ENCODE assay signal across 8 cellular contexts in genomic region chr4:87073570-87074470, GRCh38.
DNase-seq lines count a peak whose midpoint lies in the region; ATAC-seq and TF ChIP-seq lines count a peak whose summit lies in the region.

No MANE protein-coding gene starts in this region.

- no peaks in the 10 kb centered on the region for H3K9me3 Mint-ChIP-seq in stimulated activated naive CD8-positive, alpha-beta T cell treated with anti-CD3 and anti-CD28 coated beads, Interleukin-15, amount 100 ng/mL, for 72 hours

- peak; percentile 92 for ATAC-seq in GM19468 (IDR thresholded peaks at IDR 0.05; ENCODE audit: extremely low read depth, unreplicated experiment)
- ATAC-seq in stimulated activated naive CD8-positive, alpha-beta T cell treated with anti-CD3 and anti-CD28 coated beads, Interleukin-15, amount 100 ng/mL, for 72 hours, result peak; percentile 95

- no peaks in the 10 kb centered on the region for H3K36me3 ChIP-seq in mesodermal cell (ENCODE audit: control insufficient read depth, insufficient read depth, low read length)

- DNase-seq in COLO829 (ENCODE audit: low spot score), result peak; percentile 27
- DNase-seq in HL-60 (ENCODE audit: low read depth in 1 of 2, low spot score in 1 of 2), result no peak
- DNase-seq in SK-N-DZ (ENCODE audit: low spot score), result peak; percentile 84
- peak; percentile 13 for DNase-seq in astrocyte of the hippocampus (ENCODE audit: low read depth, low spot score)
- DNase-seq in stimulated activated naive CD8-positive, alpha-beta T cell treated with anti-CD3 and anti-CD28 coated beads, Interleukin-15, amount 100 ng/mL, for 72 hours, result peak; percentile 29 to 52
- DNase-seq in NCI-H146 treated with DMSO at 0.1 percent for 48 hours (lab: John Stamatoyannopoulos, UW; ENCODE audit: unreplicated experiment), result no peak

- H3K4me3 ChIP-seq in HL-60 (replicated peaks; ENCODE audit: insufficient read depth, low read length) (no peak overlapping the region), mesodermal cell (ENCODE audit: extremely low read depth, insufficient read depth, low read length, poor library complexity, severe bottlenecking) (no peak overlapping the region)

- H3K4me1 ChIP-seq in mesodermal cell (ENCODE audit: control insufficient read depth, insufficient read depth, low read length, poor library complexity, severe bottlenecking), result peaks cover 6% of the 10 kb centered on the region

- no peaks in the 10 kb centered on the region for H3K9me3 ChIP-seq in mesodermal cell (ENCODE audit: control insufficient read depth, low read length)

- H3K27ac ChIP-seq in HL-60 (replicated peaks) (peak overlapping the region; percentile 35; the same call in 1 of the 2 replicates), mesodermal cell (ENCODE audit: low read depth, low read length, severe bottlenecking) (peak overlapping the region; percentile 10)

- 68 to 92% methylated on average over 3 to 7 of the region's 11 CpGs for WGBS in mesodermal cell (ENCODE audit: insufficient coverage in 2 of 2), 2 experiments

- peaks cover 49% of the 10 kb centered on the region for H3K4me1 Mint-ChIP-seq in stimulated activated naive CD8-positive, alpha-beta T cell treated with anti-CD3 and anti-CD28 coated beads, Interleukin-15, amount 100 ng/mL, for 72 hours

- no peaks in the 10 kb centered on the region for H3K27me3 Mint-ChIP-seq in stimulated activated naive CD8-positive, alpha-beta T cell treated with anti-CD3 and anti-CD28 coated beads, Interleukin-15, amount 100 ng/mL, for 72 hours

- H3K27ac Mint-ChIP-seq in stimulated activated naive CD8-positive, alpha-beta T cell treated with anti-CD3 and anti-CD28 coated beads, Interleukin-15, amount 100 ng/mL, for 72 hours, result peak overlapping the region; percentile 19 to 56

- no peak for TF ChIP-seq CTCF in HL-60 (IDR thresholded peaks at IDR 0.05; ENCODE audit: insufficient read depth, low read length)

- H3K4me3 Mint-ChIP-seq in stimulated activated naive CD8-positive, alpha-beta T cell treated with anti-CD3 and anti-CD28 coated beads, Interleukin-15, amount 100 ng/mL, for 72 hours, result peak overlapping the region; percentile 69 to 80

- H3K27me3 ChIP-seq in HL-60 (ENCODE audit: insufficient read depth, poor library complexity, severe bottlenecking), result no peaks in the 10 kb centered on the region

Comparison
In these comparisons a context has a peak if more than half of its experiments do, and no peak if none do; other contexts are left out.
1. DNase-seq: peak in COLO829 (single experiment), SK-N-DZ (single experiment), astrocyte of the hippocampus (single experiment) and stimulated activated naive CD8-positive, alpha-beta T cell treated with anti-CD3 and anti-CD28 coated beads, Interleukin-15, amount 100 ng/mL, for 72 hours (2 of 2); none in HL-60 (0 of 2) and NCI-H146 treated with DMSO at 0.1 percent for 48 hours (single experiment).